Comparison of ENCODE assay signal across 20 cellular contexts in genomic region chr4:55249476-55249875, GRCh38.
A peak's percentile ranks its signal among the peaks of the same experiment; 100 is the strongest.
DNase-seq lines count a peak whose midpoint lies in the region; ATAC-seq and TF ChIP-seq lines count a peak whose summit lies in the region.
"Had no signal": no experiment of that assay in that cellular context is flagged by ENCODE, and none has a peak within 500 bp of the region (broad histone marks: within the 10 kb centered on the region; RNA-seq: fewer than 3 reads in every experiment).

No MANE protein-coding gene starts in this region.

- H3K27me3 Mint-ChIP-seq in mesothelial cell of epicardium (ENCODE audit: low read depth): no peaks in the 10 kb centered on the region
- no peaks in the 10 kb centered on the region for H3K27me3 Mint-ChIP-seq in CD4-positive, alpha-beta T cell

- H3K4me1 ChIP-seq in cardiac muscle cell (ENCODE audit: low read depth) (peaks cover 31% of the 10 kb centered on the region), uterus (no peaks in the 10 kb centered on the region)
- H3K4me1 ChIP-seq: A549, BLaER1 had no signal

- no peaks in the 10 kb centered on the region for H3K27me3 ChIP-seq in cardiac muscle cell
- H3K27me3 ChIP-seq in uterus: no peaks in the 10 kb centered on the region
- H3K27me3 ChIP-seq in CD4-positive, alpha-beta T cell (ENCODE audit: control insufficient read depth, insufficient read depth, low read length): no peaks in the 10 kb centered on the region
- H3K27me3 ChIP-seq: BLaER1 had no signal

- no peak for TF ChIP-seq POLR2A in uterus (IDR thresholded peaks at IDR 0.05)

- ATAC-seq in left ventricle myocardium superior (no peak), HG02970 (IDR thresholded peaks at IDR 0.05; ENCODE audit: low FRiP score, unreplicated experiment) (no peak)
- ATAC-seq in CD4-positive, alpha-beta T cell (ENCODE audit: poor library complexity): no peak
- ATAC-seq: A549; CD8-positive, alpha-beta T cell; GM12878 had no signal

- no peaks in the 10 kb centered on the region for H3K36me3 Mint-ChIP-seq in mesothelial cell of epicardium
- H3K36me3 Mint-ChIP-seq in CD4-positive, alpha-beta T cell (ENCODE audit: low read depth): no peaks in the 10 kb centered on the region
- H3K36me3 Mint-ChIP-seq: CD14-positive monocyte; CD8-positive, alpha-beta T cell had no signal

- H3K9me3 ChIP-seq in cardiac muscle cell (ENCODE audit: low read depth) (no peaks in the 10 kb centered on the region), uterus (no peaks in the 10 kb centered on the region)
- H3K9me3 ChIP-seq in CD4-positive, alpha-beta T cell (ENCODE audit: control insufficient read depth, low read length): no peaks in the 10 kb centered on the region
- H3K9me3 ChIP-seq: A549, BLaER1 had no signal

- H3K27ac Mint-ChIP-seq in mesothelial cell of epicardium: peak overlapping the region; percentile 85
- H3K27ac Mint-ChIP-seq in CD4-positive, alpha-beta T cell: no peak overlapping the region
- H3K27ac Mint-ChIP-seq: CD14-positive monocyte; CD8-positive, alpha-beta T cell had no signal

- peak overlapping the region; percentile 25 for H3K27ac ChIP-seq in cardiac muscle cell
- peak overlapping the region in 1 of 2 donors; percentile 34 for H3K27ac ChIP-seq in uterus
- no peak overlapping the region for H3K27ac ChIP-seq in CD4-positive, alpha-beta T cell (ENCODE audit: low read depth, low read length)
- H3K27ac ChIP-seq: 22Rv1, A549, BLaER1, HL-60 had no signal

- DNase-seq in cardiac muscle cell (ENCODE audit: low read depth in 1 of 2, low spot score in 1 of 2) (no peak), left ventricle myocardium superior (no peak), fibroblast of mammary gland (ENCODE audit: low read depth) (peak; percentile 16), mesothelial cell of epicardium (ENCODE audit: low spot score in 2 of 2, unreplicated experiment in 2 of 2) (no peak), uterus (peak; percentile 42 to 53), posterior vena cava (ENCODE audit: low spot score) (no peak)
- DNase-seq in CD4-positive, alpha-beta T cell: no peak
- DNase-seq: CD8-positive, alpha-beta T cell; DMS 273 treated with DMSO at 0.1 percent for 48 hours; DMS53; DND-41; EL; HCEC 1CT had no signal

- POLR2A ChIA-PET in CD4-positive, alpha-beta T cell (lab: Charles Lee): no interaction called here

- no peaks in the 10 kb centered on the region for H3K36me3 ChIP-seq in cardiac muscle cell
- no peaks in the 10 kb centered on the region for H3K36me3 ChIP-seq in uterus
- H3K36me3 ChIP-seq: BLaER1 had no signal

- CTCF ChIA-PET in CD4-positive, alpha-beta T cell (lab: Charles Lee): interaction anchor here (0.7 kb wide), 1 partner anchor 11 kb away, joined by 3 read pairs; no protein-coding TSS in a partner anchor

- no peak overlapping the region for H3K4me3 Mint-ChIP-seq in mesothelial cell of epicardium
- no peak overlapping the region for H3K4me3 Mint-ChIP-seq in CD4-positive, alpha-beta T cell
- H3K4me3 Mint-ChIP-seq: CD14-positive monocyte; CD8-positive, alpha-beta T cell had no signal

- TF ChIP-seq CTCF in cardiac muscle cell (IDR thresholded peaks at IDR 0.05; ENCODE audit: low read depth, low read length): no peak
- no peak for TF ChIP-seq CTCF in fibroblast of mammary gland (conservative IDR thresholded peaks at IDR 0.05; ENCODE audit: control insufficient read depth, insufficient read depth, low read depth, low read length)
- no peak for TF ChIP-seq CTCF in mesothelial cell of epicardium (IDR thresholded peaks at IDR 0.05; ENCODE audit: unreplicated experiment)
- no peak for TF ChIP-seq CTCF in uterus (IDR thresholded peaks at IDR 0.05)
- TF ChIP-seq CTCF in CD4-positive, alpha-beta T cell (IDR thresholded peaks at IDR 0.05): no peak

- H3K9me3 Mint-ChIP-seq in mesothelial cell of epicardium: no peaks in the 10 kb centered on the region
- no peaks in the 10 kb centered on the region for H3K9me3 Mint-ChIP-seq in CD4-positive, alpha-beta T cell
- H3K9me3 Mint-ChIP-seq: CD8-positive, alpha-beta T cell had no signal

- intact Hi-C loops in left ventricle myocardium superior (cut with micrococcal nuclease) (no loop called here), uterus (cut with DNase I; ENCODE audit: low total_unique reads) (no loop called here), posterior vena cava (cut with DNase I) (no loop called here)
- intact Hi-C loops in CD4-positive, alpha-beta T cell (cut with DNase I, micrococcal nuclease): no loop called here

- H3K4me1 Mint-ChIP-seq in mesothelial cell of epicardium: peaks cover 41% of the 10 kb centered on the region
- no peaks in the 10 kb centered on the region for H3K4me1 Mint-ChIP-seq in CD4-positive, alpha-beta T cell (ENCODE audit: low read depth)
- H3K4me1 Mint-ChIP-seq: CD14-positive monocyte had no signal

- H3K4me3 ChIP-seq in cardiac muscle cell (no peak overlapping the region), fibroblast of mammary gland (ENCODE audit: control insufficient read depth, low read depth, low read length) (no peak overlapping the region), uterus (no peak overlapping the region)
- H3K4me3 ChIP-seq: A549, BLaER1, GM12878 had no signal

Comparison
In these comparisons a context has a peak if more than half of its experiments do, and no peak if none do; other contexts are left out.
1. DNase-seq: peak in fibroblast of mammary gland (single experiment) and uterus (2 of 2); none in cardiac muscle cell (0 of 2), left ventricle myocardium superior (single experiment), mesothelial cell of epicardium (0 of 2), CD4-positive, alpha-beta T cell (0 of 10) and posterior vena cava (single experiment).